10 cellular contexts compared by ENCODE assay signal in genomic region chr2:75729861-75730260, GRCh38. TPM values are rescaled to one million over a fixed set of nuclear protein-coding genes. Genes with fewer than 3 reads are reported as not detected.
A peak's percentile ranks its signal among the peaks of the same experiment; 100 is the strongest.
DNase-seq lines count a peak whose midpoint lies in the region; FAIRE-seq and TF ChIP-seq lines count a peak whose summit lies in the region.
"Had no signal": no experiment of that assay in that cellular context is flagged by ENCODE, and none has a peak within 500 bp of the region (broad histone marks: within the 10 kb centered on the region; RNA-seq: fewer than 3 reads in every experiment).

No MANE protein-coding gene starts in this region.

- intact Hi-C loops in adrenal gland (cut with DNase I): no loop called here
- intact Hi-C loops in uterus (cut with DNase I; ENCODE audit: low total_unique reads): no loop called here

- H3K9me3 ChIP-seq in adrenal gland (replicated peaks in 1 of 3): no peaks in the 10 kb centered on the region
- H3K9me3 ChIP-seq in uterus: no peaks in the 10 kb centered on the region
- H3K9me3 ChIP-seq: left ventricle myocardium inferior had no signal

- 51 to 62% (median 54%) methylated on average over 5 of the region's 5 CpGs for WGBS in adrenal gland, 4 donors

- no peaks in the 10 kb centered on the region for H3K4me1 ChIP-seq in adrenal gland (replicated peaks in 1 of 2)
- no peaks in the 10 kb centered on the region for H3K4me1 ChIP-seq in uterus
- H3K4me1 ChIP-seq: left ventricle myocardium inferior had no signal

- H3K27me3 ChIP-seq in adrenal gland: no peaks in the 10 kb centered on the region
- no peaks in the 10 kb centered on the region for H3K27me3 ChIP-seq in uterus

- no peak overlapping the region for H3K27ac ChIP-seq in adrenal gland
- H3K27ac ChIP-seq in uterus: no peak overlapping the region
- H3K27ac ChIP-seq: HL-60, left ventricle myocardium inferior had no signal

- FAIRE-seq in A204.1 (lab: Jason Lieb, UNC): peak; percentile 53
- FAIRE-seq in GM19239 (lab: Jason Lieb, UNC): no peak

- H3K4me3 ChIP-seq in fibroblast of villous mesenchyme (ENCODE audit: low read depth, low read length): no peak overlapping the region
- H3K4me3 ChIP-seq in adrenal gland: no peak overlapping the region
- H3K4me3 ChIP-seq in uterus: no peak overlapping the region
- H3K4me3 ChIP-seq: left ventricle myocardium inferior had no signal

- TF ChIP-seq CTCF in GM10266 (IDR thresholded peaks at IDR 0.05; ENCODE audit: control insufficient read depth, insufficient read depth, low read depth, missing control alignments): peak; percentile 24
- peak; percentile 24 for TF ChIP-seq CTCF in fibroblast of villous mesenchyme (IDR thresholded peaks at IDR 0.05; ENCODE audit: insufficient read depth, low read depth, low read length)
- peak in 3 of 6 experiments; percentile 7 to 34 (median 32) for TF ChIP-seq CTCF in adrenal gland (IDR thresholded peaks at IDR 0.05)
- TF ChIP-seq CTCF in uterus (IDR thresholded peaks at IDR 0.05): peak in 1 of 4 experiments; percentile 9

- H3K36me3 ChIP-seq in adrenal gland (replicated peaks in 1 of 2) (no peaks in the 10 kb centered on the region), uterus (no peaks in the 10 kb centered on the region)
- H3K36me3 ChIP-seq: left ventricle myocardium inferior had no signal

- DNase-seq in GM10266 (ENCODE audit: extremely low spot score): no peak
- peak; percentile 44 for DNase-seq in OCI-M1 (lab: John Stamatoyannopoulos, UW)
- peak; percentile 7 for DNase-seq in fibroblast of villous mesenchyme (ENCODE audit: low read depth)
- DNase-seq in A172 (ENCODE audit: low spot score): no peak
- DNase-seq in adrenal gland: no peak
- no peak for DNase-seq in GM19239 (ENCODE audit: insufficient read length, low spot score)
- no peak for DNase-seq in uterus
- DNase-seq: left ventricle myocardium inferior had no signal

- TF ChIP-seq POLR2A in adrenal gland (IDR thresholded peaks at IDR 0.05): no peak
- no peak for TF ChIP-seq POLR2A in uterus (IDR thresholded peaks at IDR 0.05)

RNA-seq across cellular contexts. Expression of gene GCFC2, which starts 19.1 kb away (rescaled TPM):
- total RNA-seq in fibroblast of villous mesenchyme (13.8 and 19.0 TPM in 2 replicates), adrenal gland (10 to 100 TPM; 12.4 to 26.3 (median 18.4) TPM), uterus (10 to 100 TPM; 25.1 to 52.1 (median 43.0) TPM)
- total RNA-seq in A172 (2014; rRNA removed; shearing (Covaris generic)): 32.1 and 43.0 TPM in 2 replicates
- polyA plus RNA-seq in adrenal gland: 10 to 100 TPM; 23.1 to 52.9 (median 29.2) TPM

Comparison
In these comparisons a context has a peak if more than half of its experiments do, and no peak if none do; other contexts are left out.
1. DNase-seq: peak in OCI-M1 (single experiment) and fibroblast of villous mesenchyme (single experiment); none in GM10266 (single experiment), A172 (single experiment), adrenal gland (0 of 7), GM19239 (single experiment) and uterus (0 of 2).